8 cellular contexts compared by ENCODE assay signal in genomic region chr13:110509971-110510786, GRCh38. TPM values are rescaled to one million over a fixed set of nuclear protein-coding genes. Genes with fewer than 3 reads are reported as not detected.
DNase-seq lines count a peak whose midpoint lies in the region; ATAC-seq and TF ChIP-seq lines count a peak whose summit lies in the region.

No MANE protein-coding gene starts in this region.

- intact Hi-C loops in esophagus muscularis mucosa (cut with DNase I) = loop anchor here (5.0 kb wide), 1 partner anchor 52 kb away; the partner anchor contains the start of gene RAB20

- ATAC-seq in GM19351 (IDR thresholded peaks at IDR 0.05; ENCODE audit: unreplicated experiment) (peak; percentile 83), GM18867 (IDR thresholded peaks at IDR 0.05; ENCODE audit: unreplicated experiment) (no peak)

- no peaks in the 10 kb centered on the region for H3K9me3 ChIP-seq in esophagus muscularis mucosa

- peaks cover 41 to 56% (median 51%) of the 10 kb centered on the region in 4 donors for H3K4me1 ChIP-seq in esophagus muscularis mucosa

- no peak for TF ChIP-seq CTCF in esophagus muscularis mucosa (IDR thresholded peaks at IDR 0.05)

- DNase-seq in AG08395 (ENCODE audit: low spot score) = peak; percentile 36
- DNase-seq in KG1 (lab: John Stamatoyannopoulos, UW) = peak; percentile 73
- no peak for DNase-seq in esophagus muscularis mucosa (ENCODE audit: extremely low spot score)
- no peak for DNase-seq in stimulated activated CD4-positive, alpha-beta T cell treated with anti-CD3 and anti-CD28 coated beads, Interleukin-1b, Interleukin-23, amount 100 ng/mL, for 48 hours
- DNase-seq in COLO668 (lab: John Stamatoyannopoulos, UW; ENCODE audit: unreplicated experiment) = no peak
- no peak for DNase-seq in NK-92 (lab: John Stamatoyannopoulos, UW; ENCODE audit: unreplicated experiment)

- no peaks in the 10 kb centered on the region for H3K27me3 ChIP-seq in esophagus muscularis mucosa

- no peak for TF ChIP-seq POLR2A in esophagus muscularis mucosa (IDR thresholded peaks at IDR 0.05; ENCODE audit: low read depth)

- WGBS in esophagus muscularis mucosa = 48% methylated on average over 17 of the region's 18 CpGs

- H3K4me3 ChIP-seq in esophagus muscularis mucosa = no peak overlapping the region

- H3K27ac ChIP-seq in esophagus muscularis mucosa (replicated peaks in 1 of 4) = peak overlapping the region; percentile 21 to 79 (median 66)

- no peak for TF ChIP-seq EP300 in esophagus muscularis mucosa (IDR thresholded peaks at IDR 0.05)

- peaks cover 47 to 98% (median 93%) of the 10 kb centered on the region in 4 donors for H3K36me3 ChIP-seq in esophagus muscularis mucosa

RNA-seq across cellular contexts. Expression of gene RAB20, which starts 51.3 kb away (rescaled TPM):
- total RNA-seq in esophagus muscularis mucosa = 10 to 100 TPM; 10.9 to 40.6 (median 15.4) TPM

Comparison
In these comparisons a context has a peak if more than half of its experiments do, and no peak if none do; other contexts are left out.
1. DNase-seq: peak in AG08395 (single experiment) and KG1 (single experiment); none in esophagus muscularis mucosa (single experiment), stimulated activated CD4-positive, alpha-beta T cell treated with anti-CD3 and anti-CD28 coated beads, Interleukin-1b, Interleukin-23, amount 100 ng/mL, for 48 hours (single experiment), COLO668 (single experiment) and NK-92 (single experiment).